ENCODE assay signal across 9 cellular contexts in the genomic region with DNA sequence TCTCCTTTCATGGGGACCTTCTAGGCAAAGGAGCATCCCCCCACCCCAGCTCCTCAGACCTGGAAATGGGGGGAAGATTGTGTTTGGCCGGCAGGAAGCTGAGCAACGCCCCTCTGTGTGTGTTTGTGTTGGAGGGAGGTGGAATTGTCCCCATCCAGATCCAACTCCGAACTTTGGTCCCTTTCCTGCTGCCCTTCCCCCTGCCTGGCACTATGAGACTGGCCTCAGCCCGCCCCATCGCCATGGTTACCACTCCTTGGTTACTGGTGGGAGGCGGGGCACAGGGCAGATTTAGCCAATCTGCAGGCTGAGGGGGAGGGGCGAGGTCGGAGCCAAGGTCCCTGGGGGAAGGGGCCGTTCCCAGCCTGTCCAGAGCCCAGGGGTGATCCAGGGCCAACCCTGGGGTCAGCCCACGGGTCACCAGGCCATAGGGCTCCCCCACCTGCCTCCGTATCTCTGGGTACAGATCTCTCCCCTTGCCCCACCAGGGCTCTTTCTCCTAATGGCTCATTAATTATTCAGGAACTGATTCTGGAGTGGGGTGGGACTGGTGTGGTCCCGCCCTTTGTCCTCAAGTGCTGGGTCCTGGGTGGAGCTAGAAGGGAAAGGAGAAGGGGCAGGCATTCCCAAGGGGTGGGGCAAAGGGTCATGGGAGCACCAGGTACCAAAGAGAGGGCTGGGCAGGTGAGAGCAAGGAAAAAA. TPM values are rescaled to one million over a fixed set of nuclear protein-coding genes. Genes with fewer than 3 reads are reported as not detected.
DNase-seq lines count a peak whose midpoint lies in the region; ATAC-seq and TF ChIP-seq lines count a peak whose summit lies in the region.
"Had no signal": no experiment of that assay in that cellular context is flagged by ENCODE, and none has a peak within 500 bp of the region (broad histone marks: within the 10 kb centered on the region; RNA-seq: fewer than 3 reads in every experiment).

No MANE protein-coding gene starts in this region.

- H3K36me3 ChIP-seq in suprapubic skin (no peaks in the 10 kb centered on the region), esophagus muscularis mucosa (peaks cover 0 to 18% (median 3%) of the 10 kb centered on the region in 4 donors)

- TF ChIP-seq CTCF in suprapubic skin (IDR thresholded peaks at IDR 0.05), result no peak
- no peak for TF ChIP-seq CTCF in esophagus muscularis mucosa (IDR thresholded peaks at IDR 0.05)

- H3K27ac ChIP-seq in suprapubic skin, result peak overlapping the region; percentile 65
- H3K27ac ChIP-seq in esophagus muscularis mucosa (replicated peaks in 1 of 4), result peak overlapping the region in 2 of 4 donors; percentile 34 to 80
- H3K27ac ChIP-seq: SJSA1 had no signal

- no peak for TF ChIP-seq EP300 in suprapubic skin (IDR thresholded peaks at IDR 0.05)
- TF ChIP-seq EP300 in esophagus muscularis mucosa (IDR thresholded peaks at IDR 0.05), result no peak

- no peak for ATAC-seq in GM19455 (IDR thresholded peaks at IDR 0.05; ENCODE audit: unreplicated experiment)

- WGBS in suprapubic skin, result 31% methylated on average over 5 of the region's 12 CpGs
- 62% methylated on average over 7 of the region's 12 CpGs for whole genome bisulfite sequencing in esophagus muscularis mucosa

- H3K4me1 ChIP-seq in suprapubic skin (peaks cover 100% of the 10 kb centered on the region), esophagus muscularis mucosa (peaks cover 23 to 83% (median 75%) of the 10 kb centered on the region in 4 donors)
- H3K4me1 ChIP-seq: SJSA1 had no signal

- intact Hi-C loops in esophagus muscularis mucosa (cut with DNase I), result no loop called here

- H3K4me3 ChIP-seq in suprapubic skin (peak overlapping the region; percentile 7), esophagus muscularis mucosa (no peak overlapping the region)
- H3K4me3 ChIP-seq: SJSA1 had no signal

- TF ChIP-seq POLR2A in suprapubic skin (IDR thresholded peaks at IDR 0.05), result no peak
- TF ChIP-seq POLR2A in esophagus muscularis mucosa (IDR thresholded peaks at IDR 0.05; ENCODE audit: low read depth), result no peak

- H3K9me3 ChIP-seq in suprapubic skin (no peaks in the 10 kb centered on the region), esophagus muscularis mucosa (no peaks in the 10 kb centered on the region)
- H3K9me3 ChIP-seq: SJSA1 had no signal

- H3K27me3 ChIP-seq in suprapubic skin (no peaks in the 10 kb centered on the region), esophagus muscularis mucosa (no peaks in the 10 kb centered on the region)
- H3K27me3 ChIP-seq: SJSA1 had no signal

- DNase-seq in NCI-H2171 (lab: John Stamatoyannopoulos, UW) (peak; percentile 10), NCI-H2171 treated with DMSO at 0.1 percent for 48 hours (lab: John Stamatoyannopoulos, UW) (no peak), SK-N-DZ (ENCODE audit: low spot score) (peak; percentile 65), iPS-NIHi7 (ENCODE audit: extremely low spot score) (peak; percentile 95), suprapubic skin (ENCODE audit: low spot score in 2 of 2) (peak in 1 of 2 donors; percentile 81), KBM-7 (no peak), esophagus muscularis mucosa (ENCODE audit: extremely low spot score) (no peak)

- in situ Hi-C loops in KBM-7 (cut with MboI; ENCODE audit: low pct_unique_long_range_greater_than_20kb, low sequenced_read_pairs), result no loop called here

RNA-seq across cellular contexts. Expression of a gene that starts 15.2 kb away (rescaled TPM):
- 22.6 and 33.7 TPM in 2 replicates for polyA plus RNA-seq in SK-N-DZ (2014; cell fraction: cytosol; rRNA removed)
- 27.5 and 42.1 TPM in 2 replicates for polyA plus RNA-seq in SK-N-DZ (2014; cell fraction: nucleus; rRNA removed)
- total RNA-seq in suprapubic skin, result 100 to 1,000 TPM; 209 to 373 (median 289) TPM
- total RNA-seq in esophagus muscularis mucosa, result 10 to 100 TPM; 33.8 to 84.2 (median 53.7) TPM

Comparison
In these comparisons a context has a peak if more than half of its experiments do, and no peak if none do; other contexts are left out.
1. DNase-seq: peak in NCI-H2171 (single experiment), SK-N-DZ (single experiment) and iPS-NIHi7 (single experiment); none in NCI-H2171 treated with DMSO at 0.1 percent for 48 hours (single experiment), KBM-7 (single experiment) and esophagus muscularis mucosa (single experiment).